In the genomic region with DNA sequence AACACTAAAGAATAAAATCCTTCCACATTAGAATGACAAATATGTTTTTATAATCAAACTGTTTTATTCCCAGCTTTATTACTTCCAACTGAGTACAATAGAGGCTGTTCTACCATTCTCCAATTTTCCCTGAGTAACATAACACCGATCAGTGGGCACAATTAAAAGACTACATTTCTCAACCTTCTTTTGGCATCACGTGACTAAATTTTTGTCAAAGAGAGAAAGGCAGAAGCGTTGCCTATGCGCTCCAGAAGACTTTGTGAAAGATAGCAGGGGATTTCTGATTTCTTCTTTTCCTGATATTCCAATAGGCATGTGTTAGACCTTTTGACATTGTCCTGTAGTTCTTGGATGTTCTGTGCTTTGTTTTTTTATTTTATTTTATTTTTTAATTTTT, we compare ENCODE assay signal across 32 cellular contexts.
"Had no signal": no experiment of that assay in that cellular context is flagged by ENCODE, and none has a peak within 500 bp of the region (broad histone marks: within the 10 kb centered on the region; RNA-seq: fewer than 3 reads in every experiment).

No MANE protein-coding gene starts in this region.

- ATAC-seq: activated CD4-positive, alpha-beta T cell treated with anti-CD3 and anti-CD28 coated beads for 36 hours; activated CD4-positive, CD25-positive, alpha-beta regulatory T cell treated with anti-CD3 and anti-CD28 coated beads, Interleukin-2, amount 50 U/mL, for 24 hours; activated CD8-positive, alpha-beta memory T cell treated with anti-CD3 and anti-CD28 coated beads, Interleukin-2, amount 10 ng/mL, durations not matched to agents 7 days and 5 days; activated CD8-positive, alpha-beta T cell treated with anti-CD3 and anti-CD28 coated beads for 36 hours; activated CD8-positive, alpha-beta T cell treated with anti-CD3 and anti-CD28 coated beads, Interleukin-2, amount 10 ng/mL, durations not matched to agents 7 days and 5 days; T-helper 17 cell; WTC11 had no signal

- H3K36me3 ChIP-seq: WERI-Rb-1 had no signal

- H3K27ac ChIP-seq: VCaP, WERI-Rb-1 had no signal

- FAIRE-seq: TTC549 had no signal

- DNase-seq: activated B cell treated with CpG ODN at 0.5 μM for 24 hours; activated CD4-positive, alpha-beta memory T cell treated with anti-CD3 and anti-CD28 coated beads for 36 hours; activated CD4-positive, alpha-beta memory T cell treated with anti-CD3 and anti-CD28 coated beads, Interleukin-2, amount 10 ng/mL, durations not matched to agents 7 days and 5 days; activated CD4-positive, alpha-beta T cell treated with anti-CD3 and anti-CD28 coated beads for 1 hour; activated CD4-positive, alpha-beta T cell treated with anti-CD3 and anti-CD28 coated beads for 36 hours; activated CD4-positive, alpha-beta T cell treated with anti-CD3 and anti-CD28 coated beads for 4 hours; activated CD4-positive, alpha-beta T cell treated with anti-CD3 and anti-CD28 coated beads for 48 hours; activated CD4-positive, alpha-beta T cell treated with anti-CD3 and anti-CD28 coated beads, Interleukin-2, amount 10 ng/mL, durations not matched to agents 24 days and 14 days; activated CD4-positive, alpha-beta T cell treated with anti-CD3 and anti-CD28 coated beads, Interleukin-2, amount 10 ng/mL, durations not matched to agents 7 days and 5 days; activated CD4-positive, alpha-beta T cell treated with anti-CD3 and anti-CD28 coated beads, Interleukin-2, amount 50 U/mL, for 1 hour; activated CD4-positive, alpha-beta T cell treated with anti-CD3 and anti-CD28 coated beads, Interleukin-2, amount 50 U/mL, for 4 hours; activated CD4-positive, alpha-beta T cell treated with anti-CD3 and anti-CD28 coated beads, Interleukin-2, amount 50 U/mL, for 48 hours; activated CD4-positive, CD25-positive, alpha-beta regulatory T cell; activated CD4-positive, CD25-positive, alpha-beta regulatory T cell treated with anti-CD3 and anti-CD28 coated beads, Interleukin-2, amount 50 U/mL, for 72 hours; activated CD8-positive, alpha-beta memory T cell treated with anti-CD3 and anti-CD28 coated beads for 24 hours; activated CD8-positive, alpha-beta memory T cell treated with anti-CD3 and anti-CD28 coated beads, Interleukin-2, amount 10 ng/mL, durations not matched to agents 7 days and 5 days; activated CD8-positive, alpha-beta memory T cell treated with anti-CD3 and anti-CD28 coated beads, Interleukin-2, amount 50 U/mL, for 4 hours; activated CD8-positive, alpha-beta memory T cell treated with anti-CD3 and anti-CD28 coated beads, Interleukin-2, amount 50 U/mL, for 48 hours; activated CD8-positive, alpha-beta T cell treated with anti-CD3 and anti-CD28 coated beads for 36 hours; activated CD8-positive, alpha-beta T cell treated with anti-CD3 and anti-CD28 coated beads, Interleukin-2, amount 10 ng/mL, durations not matched to agents 7 days and 5 days; activated T-cell treated with anti-CD3 and anti-CD28 coated beads for 4 hours; activated T-cell treated with anti-CD3 and anti-CD28 coated beads, Interleukin-2, amount 50 U/mL, for 1 hour; T-helper 1 cell; T-helper 17 cell; T-helper 2 cell; T-helper 9 cell; T1000; WERI-Rb-1 had no signal
